Comparison of ENCODE assay signal across 11 cellular contexts in the genomic region with DNA sequence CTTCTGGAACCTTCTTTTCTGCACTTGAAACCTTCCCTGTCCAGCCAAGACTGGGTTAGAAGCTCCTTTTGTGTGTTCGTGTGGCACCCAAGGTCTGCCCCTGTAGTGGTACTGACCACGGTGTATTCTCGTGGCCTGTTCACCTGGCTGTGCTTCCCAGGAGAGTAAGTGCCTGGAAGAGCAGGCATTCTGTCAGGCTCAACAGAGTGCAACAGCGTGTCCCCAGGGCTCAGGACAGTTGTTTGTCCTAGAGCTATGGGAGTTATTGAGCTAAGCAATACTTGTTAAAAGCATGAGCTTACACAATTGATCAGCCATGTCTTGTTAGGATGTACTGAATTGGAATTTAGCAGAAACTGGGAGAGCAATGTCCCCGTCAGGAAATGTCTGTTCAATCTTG. TPM values are rescaled to one million over a fixed set of nuclear protein-coding genes. Genes with fewer than 3 reads are reported as not detected.
A peak's percentile ranks its signal among the peaks of the same experiment; 100 is the strongest.
DNase-seq lines count a peak whose midpoint lies in the region; ATAC-seq and TF ChIP-seq lines count a peak whose summit lies in the region.
"Had no signal": no experiment of that assay in that cellular context is flagged by ENCODE, and none has a peak within 500 bp of the region (broad histone marks: within the 10 kb centered on the region; RNA-seq: fewer than 3 reads in every experiment).

No MANE protein-coding gene starts in this region.

- DNase-seq in Caco-2 (peak; percentile 28 to 47), NCI-H460 (ENCODE audit: extremely low read depth, low read depth) (peak; percentile 30), esophagus squamous epithelium (lab: John Stamatoyannopoulos, UW) (no peak), psoas muscle (no peak), occipital lobe (lab: John Stamatoyannopoulos, UW) (no peak), NCI-H1092 (lab: John Stamatoyannopoulos, UW) (no peak), kidney glomerular epithelial cell (lab: John Stamatoyannopoulos, UW) (no peak), hypothalamus (lab: John Stamatoyannopoulos, UW) (no peak)
- DNase-seq: KBM-7; stimulated activated CD4-positive, alpha-beta T cell treated with anti-CD3 and anti-CD28 coated beads, Interleukin-12 subunit alpha, Interleukin-12 subunit beta, amount 100 ng/mL, for 4 hours had no signal

- peak overlapping the region; percentile 77 for H3K4me3 Mint-ChIP-seq in Caco-2 (ENCODE audit: unreplicated experiment)

- POLR2A ChIA-PET in Caco-2 (lab: Charles Lee): no interaction called here

- no peak for TF ChIP-seq POLR2A in esophagus squamous epithelium (IDR thresholded peaks at IDR 0.05)

- WGBS in esophagus squamous epithelium, 2 donors: 83 to 85% methylated on average over 5 of the region's 5 CpGs
- 46 to 65% (median 49%) methylated on average over 5 of the region's 5 CpGs for WGBS in psoas muscle, 3 donors

- intact Hi-C loops in Caco-2 (cut with micrococcal nuclease; ENCODE audit: unreplicated experiment): no loop called here
- intact Hi-C loops in esophagus squamous epithelium (cut with DNase I): no loop called here
- intact Hi-C loops in psoas muscle (cut with DNase I): loop anchor here (5.0 to 10.0 kb wide), 4 partner anchors 62 to 389 kb away; no protein-coding TSS in a partner anchor

- H3K9me3 Mint-ChIP-seq in Caco-2 (ENCODE audit: unreplicated experiment): no peaks in the 10 kb centered on the region

- H3K36me3 ChIP-seq in Caco-2 (ENCODE audit: control insufficient read depth, insufficient read depth, low read length) (peaks cover 2% of the 10 kb centered on the region; the same call in 1 of the 2 replicates), esophagus squamous epithelium (no peaks in the 10 kb centered on the region), psoas muscle (ENCODE audit: insufficient read depth in 1 of 2, low read depth in 1 of 2) (no peaks in the 10 kb centered on the region)
- H3K36me3 ChIP-seq: HAP-1 had no signal

- no peaks in the 10 kb centered on the region for H3K27me3 ChIP-seq in Caco-2 (replicated peaks; ENCODE audit: control insufficient read depth, insufficient read depth, low read length)
- no peaks in the 10 kb centered on the region for H3K27me3 ChIP-seq in esophagus squamous epithelium
- no peaks in the 10 kb centered on the region for H3K27me3 ChIP-seq in psoas muscle (ENCODE audit: insufficient read depth in 3 of 3, low read length in 2 of 3)

- TF ChIP-seq CTCF in Caco-2 (IDR thresholded peaks at IDR 0.05; ENCODE audit: insufficient read depth in 1 of 2, low read depth in 1 of 2, low read length in 1 of 2, severe bottlenecking in 1 of 2, unreplicated experiment in 1 of 2) (no peak), esophagus squamous epithelium (IDR thresholded peaks at IDR 0.05) (no peak), psoas muscle (IDR thresholded peaks at IDR 0.05) (no peak)

- CTCF ChIA-PET in Caco-2 (lab: Charles Lee): interaction anchor here (0.5 to 2.2 kb wide), 3 partner anchors 276 to 1386 kb away, joined by 4 to 10 read pairs (median 4); no protein-coding TSS in a partner anchor

- peaks cover 28% of the 10 kb centered on the region for H3K4me1 Mint-ChIP-seq in Caco-2 (ENCODE audit: low read depth, unreplicated experiment)

- H3K36me3 Mint-ChIP-seq in Caco-2 (ENCODE audit: insufficient read depth, unreplicated experiment): peaks cover 17% of the 10 kb centered on the region

- H3K27ac ChIP-seq in esophagus squamous epithelium (peak overlapping the region; percentile 41 to 100 (median 99)), psoas muscle (peak overlapping the region; percentile 98)

- no TSS peak for BruUV-seq in Caco-2 (replicated peaks; lab: Mats Ljungman, UMichigan)

- H3K4me3 ChIP-seq in Caco-2 (ENCODE audit: low read depth, low read length): no peak overlapping the region
- H3K4me3 ChIP-seq in esophagus squamous epithelium: peak overlapping the region in 1 of 4 donors; percentile 9
- H3K4me3 ChIP-seq in psoas muscle: peak overlapping the region; percentile 86
- H3K4me3 ChIP-seq: HAP-1 had no signal

- no peaks in the 10 kb centered on the region for H3K27me3 Mint-ChIP-seq in Caco-2 (ENCODE audit: insufficient read depth, unreplicated experiment)

- no peaks in the 10 kb centered on the region for H3K9me3 ChIP-seq in Caco-2
- no peaks in the 10 kb centered on the region for H3K9me3 ChIP-seq in esophagus squamous epithelium
- H3K9me3 ChIP-seq in psoas muscle: no peaks in the 10 kb centered on the region
- H3K9me3 ChIP-seq: HAP-1 had no signal

- peak overlapping the region; percentile 67 for H3K27ac Mint-ChIP-seq in Caco-2 (ENCODE audit: unreplicated experiment)

- H3K4me1 ChIP-seq in Caco-2: peaks cover 61% of the 10 kb centered on the region
- peaks cover 45 to 76% (median 56%) of the 10 kb centered on the region in 3 donors for H3K4me1 ChIP-seq in esophagus squamous epithelium
- peaks cover 51% of the 10 kb centered on the region for H3K4me1 ChIP-seq in psoas muscle

- peak in 1 of 4 donors; percentile 10 for ATAC-seq in psoas muscle

RNA-seq across cellular contexts. Expression of a gene that starts 12.9 kb away (rescaled TPM):
- total RNA-seq in Caco-2 (2022): 317 and 331 TPM in 2 replicates
- 745 and 826 TPM in 2 replicates for total RNA-seq in NCI-H460 (2014; rRNA removed; shearing (Covaris generic))
- polyA plus RNA-seq in NCI-H460 (2014; cell fraction: nucleus; rRNA removed): 432 and 698 TPM in 2 replicates
- total RNA-seq in esophagus squamous epithelium: 100 to 1,000 TPM; 242 to 468 (median 286) TPM
- total RNA-seq in psoas muscle: 100 to 1,000 TPM; 287 to 428 (median 331) TPM
- 100 to 1,000 TPM in 2 of 3 donors, 10 to 100 TPM in 1; 35.8 to 317 (median 180) TPM for polyA plus RNA-seq in psoas muscle
- 259 TPM for total RNA-seq in occipital lobe

Comparison
In these comparisons a context has a peak if more than half of its experiments do, and no peak if none do; other contexts are left out.
1. DNase-seq: peak in Caco-2 (2 of 2) and NCI-H460 (single experiment); none in esophagus squamous epithelium (single experiment), psoas muscle (0 of 2), occipital lobe (single experiment), NCI-H1092 (single experiment), kidney glomerular epithelial cell (single experiment) and hypothalamus (0 of 51).
2. intact Hi-C loops: an anchor here in psoas muscle (5.0 to 10.0 kb wide); none called in Caco-2 and esophagus squamous epithelium.